Comparison of ENCODE assay signal across 11 cellular contexts in the genomic region with DNA sequence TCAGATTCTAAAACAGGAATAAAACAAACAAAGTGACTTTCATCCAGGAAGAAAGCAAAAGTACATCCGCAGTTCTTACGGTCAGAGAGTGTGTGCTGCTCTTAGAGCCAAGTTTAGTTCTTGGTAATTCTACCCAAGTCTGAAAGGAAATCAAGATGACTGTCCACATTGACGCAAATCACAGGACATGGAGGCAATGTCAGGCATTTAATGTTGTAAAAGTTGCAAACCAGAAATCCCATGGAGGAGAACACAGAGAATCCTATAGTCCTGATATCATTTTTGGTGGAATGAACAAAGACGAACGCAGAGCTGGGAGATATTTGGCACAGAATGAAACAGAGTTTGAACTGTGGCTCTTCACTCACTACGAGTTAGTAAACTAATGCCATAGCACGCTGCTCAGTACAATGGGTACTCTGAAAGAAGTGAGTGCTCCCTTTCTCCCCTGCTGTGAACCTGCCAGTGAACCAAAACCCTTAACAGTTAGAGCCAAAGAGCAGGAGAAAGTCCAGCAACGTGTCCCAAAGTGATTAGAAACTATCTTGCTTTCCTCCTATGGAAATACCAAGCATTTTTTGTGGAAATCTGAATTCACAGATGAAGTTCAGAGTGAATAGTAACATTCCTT.
DNase-seq lines count a peak whose midpoint lies in the region; TF ChIP-seq lines count a peak whose summit lies in the region.
"Had no signal": no experiment of that assay in that cellular context is flagged by ENCODE, and none has a peak within 500 bp of the region (broad histone marks: within the 10 kb centered on the region; RNA-seq: fewer than 3 reads in every experiment).

No MANE protein-coding gene starts in this region.

- intact Hi-C loops in MCF 10A (cut with micrococcal nuclease) (no loop called here), breast epithelium (cut with DNase I; ENCODE audit: low total_unique reads) (no loop called here), vagina (cut with DNase I) (loop anchor here (1.0 to 5.0 kb wide), 2 partner anchors 43 to 96 kb away; no protein-coding TSS in a partner anchor)

- CTCF ChIA-PET in MCF 10A (lab: Yijun Ruan, JAX) (no interaction called here), GM10248 (lab: Yijun Ruan, JAX) (no interaction called here)

- H3K27me3 ChIP-seq in breast epithelium (no peaks in the 10 kb centered on the region), mucosa of rectum (ENCODE audit: control insufficient read depth in 2 of 2, insufficient read depth in 2 of 2, low read length in 2 of 2) (no peaks in the 10 kb centered on the region), vagina (no peaks in the 10 kb centered on the region)
- H3K27me3 ChIP-seq: BE2C had no signal

- TF ChIP-seq CTCF in MCF 10A (IDR thresholded peaks at IDR 0.05; ENCODE audit: unreplicated experiment) = no peak
- TF ChIP-seq CTCF in breast epithelium (IDR thresholded peaks at IDR 0.05) = no peak
- no peak for TF ChIP-seq CTCF in epithelial cell of esophagus (IDR thresholded peaks at IDR 0.05; ENCODE audit: insufficient read depth, low read depth, low read length, missing control alignments)
- TF ChIP-seq CTCF in vagina (IDR thresholded peaks at IDR 0.05) = no peak
- TF ChIP-seq CTCF in GM10248 (IDR thresholded peaks at IDR 0.05; ENCODE audit: control extremely low read depth, extremely low read depth, low read depth, missing control alignments) = no peak

- H3K4me3 ChIP-seq in breast epithelium (no peak overlapping the region), epithelial cell of esophagus (ENCODE audit: low read length) (no peak overlapping the region), mucosa of rectum (ENCODE audit: low read length in 2 of 2) (no peak overlapping the region), vagina (peak overlapping the region in 1 of 2 donors; percentile 6)

- H3K27ac Mint-ChIP-seq in MCF 10A (ENCODE audit: low read depth, unreplicated experiment) = peak overlapping the region; percentile 74

- no peak overlapping the region for H3K9ac ChIP-seq in mucosa of rectum (ENCODE audit: low read depth in 1 of 2, low read length in 2 of 2)

- DNase-seq in MCF 10A (ENCODE audit: unreplicated experiment) (no peak), breast epithelium (ENCODE audit: low spot score in 2 of 2) (no peak), epithelial cell of esophagus (ENCODE audit: low read depth) (peak; percentile 14), vagina (ENCODE audit: extremely low spot score in 2 of 2) (no peak), foreskin melanocyte (no peak), NCI-H774 (lab: John Stamatoyannopoulos, UW) (no peak), GM10248 (ENCODE audit: extremely low spot score) (no peak)
- DNase-seq: BE2C, cerebellar nuclear complex, small intestine had no signal

- no peaks in the 10 kb centered on the region for H3K27me3 Mint-ChIP-seq in MCF 10A (ENCODE audit: insufficient read depth, unreplicated experiment)

- no TSS peak for BruUV-seq in MCF 10A (replicated peaks; lab: Mats Ljungman, UMichigan)

- H3K4me1 ChIP-seq in breast epithelium = no peaks in the 10 kb centered on the region
- H3K4me1 ChIP-seq in mucosa of rectum (ENCODE audit: control insufficient read depth in 2 of 2, insufficient read depth in 2 of 2, low read length in 2 of 2) = no peaks in the 10 kb centered on the region
- peaks cover 44% of the 10 kb centered on the region for H3K4me1 ChIP-seq in vagina
- H3K4me1 ChIP-seq: BE2C had no signal

- POLR2A ChIA-PET in MCF 10A (lab: Yijun Ruan, JAX) = interaction anchor here (0.6 to 3.9 kb wide), 3 partner anchors 11 to 840 kb away, joined by 3 to 27 read pairs (median 3); no protein-coding TSS in a partner anchor
- POLR2A ChIA-PET in GM10248 (lab: Yijun Ruan, JAX) = no interaction called here

- TF ChIP-seq POLR2A in breast epithelium (IDR thresholded peaks at IDR 0.05) (no peak), vagina (IDR thresholded peaks at IDR 0.05) (no peak)

- H3K4me3 Mint-ChIP-seq in MCF 10A (ENCODE audit: unreplicated experiment) = no peak overlapping the region

- H3K36me3 ChIP-seq in breast epithelium (no peaks in the 10 kb centered on the region), mucosa of rectum (ENCODE audit: control insufficient read depth in 2 of 2, insufficient read depth in 2 of 2, low read length in 2 of 2) (no peaks in the 10 kb centered on the region), vagina (no peaks in the 10 kb centered on the region)
- H3K36me3 ChIP-seq: BE2C had no signal

- H3K9me3 Mint-ChIP-seq in MCF 10A (ENCODE audit: unreplicated experiment) = no peaks in the 10 kb centered on the region

- no peaks in the 10 kb centered on the region for H3K9me3 ChIP-seq in breast epithelium
- H3K9me3 ChIP-seq in mucosa of rectum (ENCODE audit: control insufficient read depth in 2 of 2, low read length in 2 of 2) = no peaks in the 10 kb centered on the region
- no peaks in the 10 kb centered on the region for H3K9me3 ChIP-seq in vagina
- H3K9me3 ChIP-seq: BE2C had no signal

- H3K36me3 Mint-ChIP-seq in MCF 10A (ENCODE audit: insufficient read depth, unreplicated experiment) = no peaks in the 10 kb centered on the region

- H3K4me1 Mint-ChIP-seq in MCF 10A (ENCODE audit: insufficient read depth, unreplicated experiment) = peaks cover 44% of the 10 kb centered on the region

- peak overlapping the region in 1 of 2 donors; percentile 57 for H3K27ac ChIP-seq in breast epithelium
- H3K27ac ChIP-seq in mucosa of rectum (ENCODE audit: low read depth in 2 of 2, low read length in 2 of 2) = peak overlapping the region; percentile 3 to 34
- H3K27ac ChIP-seq in vagina = peak overlapping the region; percentile 90
